In genomic region chr1:78737241-78737640, GRCh38 we compare ENCODE assay signal across 25 cellular contexts.
"Had no signal": no experiment of that assay in that cellular context is flagged by ENCODE, and none has a peak within 500 bp of the region (broad histone marks: within the 10 kb centered on the region; RNA-seq: fewer than 3 reads in every experiment).

No MANE protein-coding gene starts in this region.

- H3K27ac ChIP-seq: neural progenitor cell, ovary, parathyroid adenoma, psoas muscle, right lobe of liver, sigmoid colon, stomach, thoracic aorta, thyroid gland, tibial nerve, upper lobe of left lung, vagina had no signal

- H3K9me3 ChIP-seq: ovary, psoas muscle, right lobe of liver, sigmoid colon, thoracic aorta, thyroid gland, tibial nerve, upper lobe of left lung, vagina had no signal

- H2AFZ ChIP-seq: neural progenitor cell, parathyroid adenoma had no signal

- H3K4me1 ChIP-seq: neural progenitor cell, parathyroid adenoma, psoas muscle, right lobe of liver, sigmoid colon, stomach, thyroid gland, tibial nerve, upper lobe of left lung, vagina had no signal

- H3K9ac ChIP-seq: neural progenitor cell, parathyroid adenoma had no signal

- H3K4me3 ChIP-seq: neural progenitor cell, ovary, psoas muscle, right lobe of liver, sigmoid colon, stomach, thoracic aorta, thyroid gland, tibial nerve, upper lobe of left lung, vagina had no signal

- H3K36me3 ChIP-seq: neural progenitor cell, ovary, right lobe of liver, sigmoid colon, stomach, thoracic aorta, thyroid gland, tibial nerve, upper lobe of left lung, vagina had no signal

- FAIRE-seq: small intestine, urothelium cell line had no signal

- DNase-seq: natural killer cell; occipital lobe; ovary; posterior cingulate gyrus; psoas muscle; right cardiac atrium; right lobe of liver; sigmoid colon; small intestine; stimulated activated CD4-positive, alpha-beta T cell treated with anti-CD3 and anti-CD28 coated beads, Interleukin-15, amount 100 ng/mL, for 24 hours; stimulated activated CD4-positive, alpha-beta T cell treated with anti-CD3 and anti-CD28 coated beads, Interleukin-2, amount 100 ng/mL, for 24 hours; stimulated activated CD4-positive, alpha-beta T cell treated with anti-CD3 and anti-CD28 coated beads, Interleukin-2, amount 100 ng/mL, for 48 hours; stimulated activated CD4-positive, alpha-beta T cell treated with anti-CD3 and anti-CD28 coated beads, Interleukin-4, amount 100 ng/mL, for 24 hours; stimulated activated naive B cell treated with anti-CD40 and anti-IgM and Interleukin-4, amounts not matched to agents 10 μg/mL and 1 μg/mL and 100 μg/mL, for 72 hours; stimulated activated naive CD4-positive, alpha-beta T cell treated with Interleukin-2 at 50 U/mL for 16 hours; stomach; thyroid gland; trophoblast cell; upper lobe of left lung had no signal

- H3K4me2 ChIP-seq: neural progenitor cell had no signal

- H3K27me3 ChIP-seq: neural progenitor cell, ovary, right lobe of liver, sigmoid colon, stomach, thyroid gland, tibial nerve, upper lobe of left lung, vagina had no signal
